ENCODE assay signal across 8 cellular contexts in genomic region chr3:182795383-182795782, GRCh38. TPM values are rescaled to one million over a fixed set of nuclear protein-coding genes. Genes with fewer than 3 reads are reported as not detected.
DNase-seq lines count a peak whose midpoint lies in the region; ATAC-seq and TF ChIP-seq lines count a peak whose summit lies in the region.

No MANE protein-coding gene starts in this region.

- H3K27me3 ChIP-seq in DND-41 (ENCODE audit: insufficient read depth, low read length, poor library complexity) (no peaks in the 10 kb centered on the region), MM.1S (replicated peaks; ENCODE audit: insufficient read depth, low read length) (no peaks in the 10 kb centered on the region)

- H3K36me3 ChIP-seq in DND-41 (ENCODE audit: insufficient read depth, low read length) = no peaks in the 10 kb centered on the region; the same call in 1 of the 2 replicates
- H3K36me3 ChIP-seq in MM.1S (replicated peaks; ENCODE audit: insufficient read depth, low read length) = no peaks in the 10 kb centered on the region

- H2AFZ ChIP-seq in DND-41 (ENCODE audit: low read depth, low read length) (peak overlapping the region; percentile 61), MM.1S (ENCODE audit: low read length) (no peak overlapping the region)

- DNase-seq in DND-41 = peak; percentile 65
- DNase-seq in MM.1S = peak; percentile 75
- DNase-seq in activated T-cell treated with anti-CD3 and anti-CD28 coated beads, Interleukin-2, amount 50 U/mL, for 72 hours = peak; percentile 38 to 42
- DNase-seq in immature natural killer cell = peak; percentile 59 to 71 (median 70)
- DNase-seq in stimulated activated naive CD4-positive, alpha-beta T cell (lab: John Stamatoyannopoulos, UW) = peak in 5 of 6 experiments; percentile 27 to 73 (median 67)
- no peak for DNase-seq in NCI-H2107 (lab: John Stamatoyannopoulos, UW)

- H3K9me3 ChIP-seq in DND-41 (ENCODE audit: insufficient read depth, low read length, severe bottlenecking) = no peaks in the 10 kb centered on the region
- no peaks in the 10 kb centered on the region for H3K9me3 ChIP-seq in MM.1S (replicated peaks; ENCODE audit: insufficient read depth, low read length)

- peak overlapping the region; percentile 86 for H3K9ac ChIP-seq in DND-41 (ENCODE audit: low read depth, low read length)
- H3K9ac ChIP-seq in MM.1S (ENCODE audit: low read length) = peak overlapping the region; percentile 82; the same call in 1 of the 2 replicates

- H3K4me3 ChIP-seq in DND-41 (ENCODE audit: low read depth in 1 of 2, low read length in 2 of 2) (peak overlapping the region; percentile 49 to 61; a peak in 3 of 4 replicates), MM.1S (ENCODE audit: low read length) (peak overlapping the region; percentile 81)

- TF ChIP-seq CTCF in DND-41 (IDR thresholded peaks at IDR 0.05; ENCODE audit: borderline replicate concordance, extremely low read depth, low read length, poor library complexity, severe bottlenecking) (no peak), MM.1S (IDR thresholded peaks at IDR 0.05; ENCODE audit: low read length) (no peak)

- no peaks in the 10 kb centered on the region for H3K27me3 Mint-ChIP-seq in activated T-cell treated with anti-CD3 and anti-CD28 coated beads, Interleukin-2, amount 50 U/mL, for 72 hours (ENCODE audit: low read depth)
- H3K27me3 Mint-ChIP-seq in immature natural killer cell (ENCODE audit: low read depth in 3 of 3) = peaks cover 5 to 19% (median 18%) of the 10 kb centered on the region in 3 donors

- H3K4me2 ChIP-seq in DND-41 (ENCODE audit: insufficient read depth, low read length) (peak overlapping the region; percentile 69), MM.1S (ENCODE audit: low read depth, low read length) (peak overlapping the region; percentile 85)

- H3K9me3 Mint-ChIP-seq in activated T-cell treated with anti-CD3 and anti-CD28 coated beads, Interleukin-2, amount 50 U/mL, for 72 hours = no peaks in the 10 kb centered on the region
- H3K9me3 Mint-ChIP-seq in immature natural killer cell = no peaks in the 10 kb centered on the region

- H3K27ac ChIP-seq in DND-41 (ENCODE audit: low read length) (peak overlapping the region; percentile 63), MM.1S (ENCODE audit: low read length) (peak overlapping the region; percentile 69; the same call in 1 of the 2 replicates)

- peaks cover 22% of the 10 kb centered on the region for H3F3A ChIP-seq in MM.1S (ENCODE audit: insufficient read depth, low read length)

- ATAC-seq in DND-41 (ENCODE audit: insufficient read depth, low read depth) (peak; percentile 64), GM21447 (IDR thresholded peaks at IDR 0.05; ENCODE audit: unreplicated experiment) (peak; percentile 29), GM19455 (IDR thresholded peaks at IDR 0.05; ENCODE audit: unreplicated experiment) (no peak)
- peak in 1 of 2 donors; percentile 38 for ATAC-seq in activated T-cell treated with anti-CD3 and anti-CD28 coated beads, Interleukin-2, amount 50 U/mL, for 72 hours (replicated peaks in 1 of 2)

- peak overlapping the region; percentile 100 for H3K27ac Mint-ChIP-seq in activated T-cell treated with anti-CD3 and anti-CD28 coated beads, Interleukin-2, amount 50 U/mL, for 72 hours
- peak overlapping the region; percentile 96 to 98 (median 97) for H3K27ac Mint-ChIP-seq in immature natural killer cell

- peaks cover 25% of the 10 kb centered on the region for H3K4me1 Mint-ChIP-seq in activated T-cell treated with anti-CD3 and anti-CD28 coated beads, Interleukin-2, amount 50 U/mL, for 72 hours (ENCODE audit: low read depth)
- peaks cover 58 to 61% of the 10 kb centered on the region in 2 donors for H3K4me1 Mint-ChIP-seq in immature natural killer cell

- peaks cover 36% of the 10 kb centered on the region for H3K4me1 ChIP-seq in DND-41 (ENCODE audit: insufficient read depth, low read length)
- peaks cover 14% of the 10 kb centered on the region for H3K4me1 ChIP-seq in MM.1S (ENCODE audit: low read length)

- H3K79me2 ChIP-seq in DND-41 (ENCODE audit: insufficient read depth, low read length) (peaks cover 67% of the 10 kb centered on the region), MM.1S (ENCODE audit: low read length) (peaks cover 66% of the 10 kb centered on the region)

- H4K20me1 ChIP-seq in DND-41 (ENCODE audit: insufficient read depth, low read length) = peaks cover 17% of the 10 kb centered on the region; the same call in 1 of the 2 replicates
- peaks cover 7% of the 10 kb centered on the region; the same call in 1 of the 2 replicates for H4K20me1 ChIP-seq in MM.1S (ENCODE audit: insufficient read depth, low read length)

- H3K4me3 Mint-ChIP-seq in activated T-cell treated with anti-CD3 and anti-CD28 coated beads, Interleukin-2, amount 50 U/mL, for 72 hours = peak overlapping the region; percentile 89 to 99
- H3K4me3 Mint-ChIP-seq in immature natural killer cell = peak overlapping the region; percentile 92 to 96 (median 95)

- H3K36me3 Mint-ChIP-seq in activated T-cell treated with anti-CD3 and anti-CD28 coated beads, Interleukin-2, amount 50 U/mL, for 72 hours (ENCODE audit: insufficient read depth in 2 of 2) = peaks cover 6 to 10% of the 10 kb centered on the region in 2 donors
- H3K36me3 Mint-ChIP-seq in immature natural killer cell = no peaks in the 10 kb centered on the region

- no peaks in the 10 kb centered on the region for H3K9me2 ChIP-seq in MM.1S (replicated peaks; ENCODE audit: insufficient read depth, low read length)

RNA-seq across cellular contexts. Expression of gene ATP11B, which starts 2.1 kb away (rescaled TPM):
- total RNA-seq in activated T-cell treated with anti-CD3 and anti-CD28 coated beads, Interleukin-2, amount 50 U/mL, for 72 hours = 100 to 1,000 TPM in 1 of 2 donors, 10 to 100 TPM in 1; 91.1 to 105 TPM
- polyA plus RNA-seq in immature natural killer cell = 10 to 100 TPM; 21.8 to 85.1 (median 39.5) TPM
